Comparison of ENCODE assay signal across 9 cellular contexts in genomic region chr18:77106331-77106730, GRCh38. TPM values are rescaled to one million over a fixed set of nuclear protein-coding genes. Genes with fewer than 3 reads are reported as not detected.
DNase-seq lines count a peak whose midpoint lies in the region; ATAC-seq, FAIRE-seq and TF ChIP-seq lines count a peak whose summit lies in the region.
"Had no signal": no experiment of that assay in that cellular context is flagged by ENCODE, and none has a peak within 500 bp of the region (broad histone marks: within the 10 kb centered on the region; RNA-seq: fewer than 3 reads in every experiment).

No MANE protein-coding gene starts in this region.

- 80 to 83% methylated on average over 15 of the region's 15 CpGs for WGBS in tibial nerve, 2 donors

- TF ChIP-seq CTCF in right atrium auricular region (IDR thresholded peaks at IDR 0.05) (no peak), tibial nerve (IDR thresholded peaks at IDR 0.05) (no peak)

- H3K36me3 ChIP-seq in right atrium auricular region = no peaks in the 10 kb centered on the region
- no peaks in the 10 kb centered on the region for H3K36me3 ChIP-seq in tibial nerve

- no peak for TF ChIP-seq POLR2A in H54 (IDR thresholded peaks at IDR 0.05; ENCODE audit: low read depth, low read length)
- no peak for TF ChIP-seq POLR2A in tibial nerve (IDR thresholded peaks at IDR 0.05)

- H3K4me1 ChIP-seq in right atrium auricular region (peaks cover 0 to 85% of the 10 kb centered on the region in 2 donors), tibial nerve (peaks cover 0 to 81% (median 58%) of the 10 kb centered on the region in 4 donors)

- H3K4me3 ChIP-seq in right atrium auricular region = no peak overlapping the region
- no peak overlapping the region for H3K4me3 ChIP-seq in tibial nerve

- ATAC-seq in HG02588 (IDR thresholded peaks at IDR 0.05; ENCODE audit: unreplicated experiment) = no peak

- peak overlapping the region; percentile 85 to 86 for H3K27ac ChIP-seq in right atrium auricular region
- H3K27ac ChIP-seq in tibial nerve = peak overlapping the region in 2 of 4 donors; percentile 6 to 47

- H3K9me3 ChIP-seq in right atrium auricular region (no peaks in the 10 kb centered on the region), tibial nerve (no peaks in the 10 kb centered on the region)

- H3K27me3 ChIP-seq in right atrium auricular region (no peaks in the 10 kb centered on the region), tibial nerve (no peaks in the 10 kb centered on the region)

- peak; percentile 20 to 58 for DNase-seq in Kasumi-1 (lab: John Stamatoyannopoulos, UW)
- DNase-seq in activated CD8-positive, alpha-beta memory T cell treated with anti-CD3 and anti-CD28 coated beads for 1 hour (ENCODE audit: extremely low read depth in 1 of 2, low read depth in 1 of 2) = peak; percentile 62
- DNase-seq in right atrium auricular region (ENCODE audit: low spot score) = peak; percentile 57
- DNase-seq in stimulated activated CD8-positive, alpha-beta memory T cell treated with anti-CD3 and anti-CD28 coated beads, Interleukin-4, amount 100 ng/mL, for 24 hours (ENCODE audit: low read depth) = peak; percentile 67
- no peak for DNase-seq in putamen (ENCODE audit: low spot score)
- DNase-seq in H54 (ENCODE audit: insufficient read length, low spot score) = no peak
- DNase-seq in tibial nerve (ENCODE audit: low spot score in 2 of 2) = no peak
- DNase-seq: KG1 had no signal

- TF ChIP-seq EP300 in tibial nerve (IDR thresholded peaks at IDR 0.05) = no peak

- no peak for FAIRE-seq in H54 (lab: Jason Lieb, UNC)

RNA-seq across cellular contexts. Expression of gene MBP, which starts 26.3 kb away (rescaled TPM):
- 10 to 100 TPM; 15.4 to 15.8 TPM for total RNA-seq in right atrium auricular region
- 1,000 to 10,000 TPM in 3 of 4 donors, 100 to 1,000 TPM in 1; 831 to 1,485 (median 1,405) TPM for total RNA-seq in tibial nerve

Comparison
In these comparisons a context has a peak if more than half of its experiments do, and no peak if none do; other contexts are left out.
1. DNase-seq: peak in Kasumi-1 (2 of 2), activated CD8-positive, alpha-beta memory T cell treated with anti-CD3 and anti-CD28 coated beads for 1 hour (2 of 2), right atrium auricular region (single experiment) and stimulated activated CD8-positive, alpha-beta memory T cell treated with anti-CD3 and anti-CD28 coated beads, Interleukin-4, amount 100 ng/mL, for 24 hours (single experiment); none in putamen (single experiment), H54 (single experiment) and tibial nerve (0 of 2).
2. RNA of gene MBP, which starts 26.3 kb away (total RNA-seq): 831 to 1,485 TPM in tibial nerve; 15.4 to 15.8 TPM in right atrium auricular region; every median in the first group is over 10 times any median in the second.